8 cellular contexts compared by ENCODE assay signal in the genomic region with DNA sequence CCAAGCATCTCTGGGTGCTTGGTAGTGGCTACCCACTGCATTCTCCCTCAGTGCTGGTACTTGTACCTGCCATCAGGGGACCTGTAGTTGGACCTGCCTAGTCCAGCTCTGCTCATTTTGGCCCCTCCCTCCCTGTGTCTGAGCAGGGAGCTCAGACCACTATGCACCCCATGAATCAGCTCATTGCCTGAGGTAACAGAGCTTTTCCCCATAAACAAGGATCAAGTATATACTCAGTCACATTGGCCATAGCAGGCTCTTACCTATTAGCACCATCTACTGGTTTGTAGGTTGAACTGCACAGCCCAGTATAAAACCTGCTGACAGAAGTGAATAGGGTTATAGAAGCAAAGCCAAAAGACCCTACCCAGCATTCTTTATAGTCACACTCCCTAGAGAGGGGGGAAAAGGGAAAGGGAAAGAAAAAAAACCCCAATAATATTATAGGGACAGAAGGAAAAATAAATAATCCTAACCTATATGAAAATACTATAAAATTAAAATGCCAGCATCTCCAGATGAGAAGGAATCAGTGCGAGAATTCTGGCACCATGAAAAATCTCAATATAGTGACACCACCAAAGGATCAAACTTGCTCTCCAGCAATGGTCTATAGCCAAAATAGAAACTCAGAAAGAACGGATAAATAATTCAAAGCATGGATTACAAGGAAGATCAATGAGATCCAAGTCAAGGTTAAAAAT. TPM values are rescaled to one million over a fixed set of nuclear protein-coding genes. Genes with fewer than 3 reads are reported as not detected.
DNase-seq lines count a peak whose midpoint lies in the region; ATAC-seq and TF ChIP-seq lines count a peak whose summit lies in the region.

No MANE protein-coding gene starts in this region.

- no peak overlapping the region for H2BK5ac ChIP-seq in H9 (ENCODE audit: insufficient read length, low read length)

- peak; percentile 2 for DNase-seq in NCI-H510A treated with DMSO at 0.1 percent for 48 hours (lab: John Stamatoyannopoulos, UW)
- no peak for DNase-seq in NCI-H510A (lab: John Stamatoyannopoulos, UW)
- DNase-seq in H9, result peak; percentile 47
- peak; percentile 18 for DNase-seq in NCI-H2171 (lab: John Stamatoyannopoulos, UW)
- DNase-seq in activated CD8-positive, alpha-beta T cell treated with anti-CD3 and anti-CD28 coated beads, Interleukin-2, amount 10 ng/mL, durations not matched to agents 7 days and 5 days, result peak; percentile 49
- DNase-seq in foreskin keratinocyte, result peak; percentile 38 to 67
- peak; percentile 36 for DNase-seq in pons (ENCODE audit: low spot score)
- DNase-seq in superior temporal gyrus (ENCODE audit: extremely low spot score), result no peak

- no peak overlapping the region for H3K23ac ChIP-seq in H9 (ENCODE audit: insufficient read length, low read depth, low read length)

- H3K4ac ChIP-seq in H9 (ENCODE audit: low read depth, low read length), result no peak overlapping the region

- no peaks in the 10 kb centered on the region for H3K79me1 ChIP-seq in H9 (ENCODE audit: insufficient read depth, low read depth, low read length, poor library complexity, severe bottlenecking)

- no peak overlapping the region for H3K4me2 ChIP-seq in H9 (ENCODE audit: insufficient read depth, insufficient read length, low read length)

- no peak overlapping the region for H2BK120ac ChIP-seq in H9 (ENCODE audit: low read depth, low read length, poor library complexity, severe bottlenecking)

- no peaks in the 10 kb centered on the region for H3K27me3 Mint-ChIP-seq in H9 (ENCODE audit: low read depth)
- H3K27me3 Mint-ChIP-seq in activated CD8-positive, alpha-beta T cell treated with anti-CD3 and anti-CD28 coated beads, Interleukin-2, amount 10 ng/mL, durations not matched to agents 7 days and 5 days (ENCODE audit: low read depth), result no peaks in the 10 kb centered on the region

- peak; percentile 83 for ATAC-seq in activated CD8-positive, alpha-beta T cell treated with anti-CD3 and anti-CD28 coated beads, Interleukin-2, amount 10 ng/mL, durations not matched to agents 7 days and 5 days
- peak; percentile 93 for ATAC-seq in foreskin keratinocyte

- H3K27me3 ChIP-seq in H9 (ENCODE audit: insufficient read depth, low read length) (no peaks in the 10 kb centered on the region), foreskin keratinocyte (no peaks in the 10 kb centered on the region)

- no peak overlapping the region for H3K4me3 Mint-ChIP-seq in H9
- no peak overlapping the region for H3K4me3 Mint-ChIP-seq in activated CD8-positive, alpha-beta T cell treated with anti-CD3 and anti-CD28 coated beads, Interleukin-2, amount 10 ng/mL, durations not matched to agents 7 days and 5 days

- no peak overlapping the region for H3K27ac Mint-ChIP-seq in H9
- peak overlapping the region; percentile 73 for H3K27ac Mint-ChIP-seq in activated CD8-positive, alpha-beta T cell treated with anti-CD3 and anti-CD28 coated beads, Interleukin-2, amount 10 ng/mL, durations not matched to agents 7 days and 5 days

- H2BK12ac ChIP-seq in H9 (ENCODE audit: insufficient read length, low read depth, low read length), result no peak overlapping the region

- peaks cover 0 to 13% of the 10 kb centered on the region in 2 experiments; a peak in 3 of 5 replicates for H3K9me3 Mint-ChIP-seq in H9
- peaks cover 9% of the 10 kb centered on the region for H3K9me3 Mint-ChIP-seq in activated CD8-positive, alpha-beta T cell treated with anti-CD3 and anti-CD28 coated beads, Interleukin-2, amount 10 ng/mL, durations not matched to agents 7 days and 5 days (ENCODE audit: insufficient read depth)

- no peak overlapping the region for H4K5ac ChIP-seq in H9 (ENCODE audit: insufficient read length, low read depth, low read length)

- no peaks in the 10 kb centered on the region for H3K23me2 ChIP-seq in H9 (ENCODE audit: insufficient read length, low read depth, low read length, poor library complexity, severe bottlenecking)

- H3T11ph ChIP-seq in H9 (ENCODE audit: low read length), result no peak overlapping the region

- H3K27ac ChIP-seq in H9 (ENCODE audit: insufficient read length, low read depth, low read length) (no peak overlapping the region), foreskin keratinocyte (no peak overlapping the region)

- H3K14ac ChIP-seq in H9 (ENCODE audit: insufficient read depth, low read length), result no peak overlapping the region

- H3K9ac ChIP-seq in H9 (ENCODE audit: extremely low read depth, insufficient read length, low read length), result no peak overlapping the region

- no peak overlapping the region for H2AK5ac ChIP-seq in H9 (ENCODE audit: insufficient read length, low read length)

- H3K4me1 ChIP-seq in H9 (ENCODE audit: insufficient read depth, low read length) (no peaks in the 10 kb centered on the region), foreskin keratinocyte (no peaks in the 10 kb centered on the region)

- H3K56ac ChIP-seq in H9 (ENCODE audit: insufficient read length, low read depth, low read length), result no peak overlapping the region

- H2BK15ac ChIP-seq in H9 (ENCODE audit: low read depth, low read length), result no peak overlapping the region

- TF ChIP-seq CTCF in H9 (conservative IDR thresholded peaks at IDR 0.05), result peak; percentile 92
- TF ChIP-seq CTCF in foreskin keratinocyte (conservative IDR thresholded peaks at IDR 0.05), result peak; percentile 94

- H3K9me3 ChIP-seq in H9 (ENCODE audit: control insufficient read depth, low read depth, low read length), result no peaks in the 10 kb centered on the region

- WGBS in H9 (ENCODE audit: extremely low coverage, insufficient read length, low lambda C conversion rate), result no CpG with 5 or more reads among the region's 2 CpGs

- no peak overlapping the region for H4K8ac ChIP-seq in H9 (replicated peaks; ENCODE audit: insufficient read length, low read depth, low read length)

- H3K18ac ChIP-seq in H9 (ENCODE audit: insufficient read length, low read depth, low read length), result no peak overlapping the region

- H4K20me1 ChIP-seq in H9 (ENCODE audit: control insufficient read depth, insufficient read depth, insufficient read length), result no peaks in the 10 kb centered on the region

- no peaks in the 10 kb centered on the region for H3K79me2 ChIP-seq in H9 (ENCODE audit: insufficient read depth, low read length)

- no peak overlapping the region for H2AFZ ChIP-seq in H9 (ENCODE audit: low read length)

- POLR2A ChIA-PET in activated CD8-positive, alpha-beta T cell treated with anti-CD3 and anti-CD28 coated beads, Interleukin-2, amount 10 ng/mL, durations not matched to agents 7 days and 5 days (lab: Charles Lee), result interaction anchor here (0.6 to 0.9 kb wide), 3 partner anchors 100 to 126 kb away, joined by 3 to 5 read pairs (median 3); no protein-coding TSS in a partner anchor

- H3K36me3 Mint-ChIP-seq in H9 (ENCODE audit: insufficient read depth in 1 of 3, low read depth in 3 of 3), result peaks cover 2 to 8% (median 5%) of the 10 kb centered on the region in 3 experiments; a peak in 6 of 7 replicates
- H3K36me3 Mint-ChIP-seq in activated CD8-positive, alpha-beta T cell treated with anti-CD3 and anti-CD28 coated beads, Interleukin-2, amount 10 ng/mL, durations not matched to agents 7 days and 5 days (ENCODE audit: low read depth), result peaks cover 79% of the 10 kb centered on the region

- no peak overlapping the region for H2BK20ac ChIP-seq in H9 (ENCODE audit: low read depth, low read length, poor library complexity, severe bottlenecking)

- no peaks in the 10 kb centered on the region; a peak in 1 of 4 replicates for H3K4me1 Mint-ChIP-seq in H9
- H3K4me1 Mint-ChIP-seq in activated CD8-positive, alpha-beta T cell treated with anti-CD3 and anti-CD28 coated beads, Interleukin-2, amount 10 ng/mL, durations not matched to agents 7 days and 5 days (ENCODE audit: low read depth), result peaks cover 41% of the 10 kb centered on the region

- H4K91ac ChIP-seq in H9 (ENCODE audit: insufficient read length, low read depth, low read length), result no peak overlapping the region

- CTCF ChIA-PET in activated CD8-positive, alpha-beta T cell treated with anti-CD3 and anti-CD28 coated beads, Interleukin-2, amount 10 ng/mL, durations not matched to agents 7 days and 5 days (lab: Charles Lee), result interaction anchor here (0.6 to 4.1 kb wide), 35 partner anchors 13 to 181 kb away, joined by 3 to 62 read pairs (median 5); partner anchors contain the start of genes CASP10 and CASP8

RNA-seq across cellular contexts. Expression of gene FLACC1, which starts 6.9 kb away (rescaled TPM):
- total RNA-seq in H9 (2021), result 0.42 TPM in 1 of 2 replicates, not detected in the other
- total RNA-seq in activated CD8-positive, alpha-beta T cell treated with anti-CD3 and anti-CD28 coated beads, Interleukin-2, amount 10 ng/mL, durations not matched to agents 7 days and 5 days, result 1 to 10 TPM; 2.8 to 3.0 TPM
- 0.14 and 0.39 TPM in 2 replicates for total RNA-seq in foreskin keratinocyte
- 0.04 TPM in 1 of 2 replicates, not detected in the other for polyA plus RNA-seq in foreskin keratinocyte

Comparison
In these comparisons a context has a peak if more than half of its experiments do, and no peak if none do; other contexts are left out.
1. DNase-seq: peak in NCI-H510A treated with DMSO at 0.1 percent for 48 hours (single experiment), H9 (single experiment), NCI-H2171 (single experiment), activated CD8-positive, alpha-beta T cell treated with anti-CD3 and anti-CD28 coated beads, Interleukin-2, amount 10 ng/mL, durations not matched to agents 7 days and 5 days (single experiment), foreskin keratinocyte (2 of 2) and pons (single experiment); none in NCI-H510A (single experiment) and superior temporal gyrus (single experiment).